In genomic region chrX:147485207-147485606, GRCh38 we compare ENCODE assay signal across 9 cellular contexts.
"Had no signal": no experiment of that assay in that cellular context is flagged by ENCODE, and none has a peak within 500 bp of the region (broad histone marks: within the 10 kb centered on the region; RNA-seq: fewer than 3 reads in every experiment).

No MANE protein-coding gene starts in this region.

- H3K27ac Mint-ChIP-seq: GM23338, H9, HFFc6 had no signal

- H3K4me2 ChIP-seq: GM23338 had no signal

- H3K9me3 Mint-ChIP-seq: GM23338, HFFc6 had no signal

- ATAC-seq: GM23338, HCT116 had no signal

- H3K4me1 Mint-ChIP-seq: GM23338, H9 had no signal

- H3K9me3 ChIP-seq: HAP-1 had no signal

- DNase-seq: GM23248, GOT3, H7, H9, HCEC 1CT, HFFc6 had no signal

- H3K4me3 ChIP-seq: GM23248, GM23338, HAP-1 had no signal

- H3K27ac ChIP-seq: GM23248 had no signal

- H3K4me1 ChIP-seq: HAP-1 had no signal

- H3K36me3 ChIP-seq: HAP-1 had no signal

- H3K4me3 Mint-ChIP-seq: GM23338, H9, HFFc6 had no signal

- H3K9ac ChIP-seq: GM23248 had no signal
